Comparison of ENCODE assay signal across 17 cellular contexts in the genomic region with DNA sequence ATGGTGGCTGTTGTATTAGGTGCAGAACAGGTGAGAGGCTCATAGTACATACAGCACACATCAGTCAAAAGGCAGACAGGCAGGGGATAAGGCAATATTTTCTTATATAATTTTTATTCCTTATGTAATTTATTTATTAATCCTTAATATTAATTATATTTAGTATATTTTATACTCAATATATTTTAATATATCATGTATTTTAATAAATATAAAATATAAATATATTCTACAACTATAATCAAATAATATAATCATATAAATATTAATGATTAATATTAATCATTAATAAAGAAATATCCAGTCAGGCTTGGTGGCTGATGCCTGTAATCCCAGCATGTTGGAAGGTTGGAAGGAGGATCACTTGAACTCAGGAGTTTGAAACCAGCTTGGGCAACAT. TPM values are rescaled to one million over a fixed set of nuclear protein-coding genes. Genes with fewer than 3 reads are reported as not detected.
A peak's percentile ranks its signal among the peaks of the same experiment; 100 is the strongest.
DNase-seq lines count a peak whose midpoint lies in the region; ATAC-seq, FAIRE-seq and TF ChIP-seq lines count a peak whose summit lies in the region.
"Had no signal": no experiment of that assay in that cellular context is flagged by ENCODE, and none has a peak within 500 bp of the region (broad histone marks: within the 10 kb centered on the region; RNA-seq: fewer than 3 reads in every experiment).

No MANE protein-coding gene starts in this region.

- no peak for FAIRE-seq in H1 (lab: Jason Lieb, UNC)
- FAIRE-seq: A549, HTR-8/SVneo had no signal

- TF ChIP-seq EP300 in H1 (IDR thresholded peaks at IDR 0.05; ENCODE audit: borderline replicate concordance in 1 of 2, low read depth in 2 of 2, low read length in 2 of 2) = no peak

- H2BK20ac ChIP-seq in H1 (ENCODE audit: low read length) = no peak overlapping the region

- H2BK120ac ChIP-seq in H1 (replicated peaks; ENCODE audit: low read depth, low read length) = no peak overlapping the region

- no peaks in the 10 kb centered on the region for H3K79me1 ChIP-seq in H1 (ENCODE audit: low read depth, low read length)

- H3K56ac ChIP-seq in H1 (replicated peaks; ENCODE audit: insufficient read length, low read depth, low read length) = no peak overlapping the region

- H3K9ac ChIP-seq in H1 (replicated peaks in 1 of 4; ENCODE audit: extremely low read depth in 1 of 4, low read depth in 3 of 4, low read length in 3 of 4) (no peak overlapping the region), neural progenitor cell (no peak overlapping the region)

- H2AFZ ChIP-seq in OCI-LY7 (ENCODE audit: low read length) = peak overlapping the region; percentile 93; the same call in 1 of the 2 replicates
- no peak overlapping the region for H2AFZ ChIP-seq in H1 (ENCODE audit: low read length)
- peak overlapping the region; percentile 90 for H2AFZ ChIP-seq in neural progenitor cell (replicated peaks)

- no peak overlapping the region for H3K27ac ChIP-seq in OCI-LY7 (ENCODE audit: low read depth, low read length, poor library complexity, severe bottlenecking)
- H3K27ac ChIP-seq in H1 (ENCODE audit: low read depth, low read length) = no peak overlapping the region
- no peak overlapping the region for H3K27ac ChIP-seq in neural progenitor cell
- H3K27ac ChIP-seq: A549, C4-2B had no signal

- no peak overlapping the region for H2BK5ac ChIP-seq in H1 (ENCODE audit: low read depth, low read length)

- no peak overlapping the region for H3K4me3 Mint-ChIP-seq in neural progenitor cell
- H3K4me3 Mint-ChIP-seq in stimulated activated naive CD8-positive, alpha-beta T cell treated with anti-CD3 and anti-CD28 coated beads, Interleukin-15, amount 100 ng/mL, for 72 hours = no peak overlapping the region
- H3K4me3 Mint-ChIP-seq: CD4-positive, alpha-beta memory T cell; H9 had no signal

- H3F3A ChIP-seq in neural progenitor cell (ENCODE audit: low read depth) = peaks cover 4% of the 10 kb centered on the region

- no peak overlapping the region for H2BK15ac ChIP-seq in H1 (ENCODE audit: low read length)

- TF ChIP-seq POLR2A in H1 (IDR thresholded peaks at IDR 0.05; ENCODE audit: control extremely low read depth in 1 of 2, low read depth in 2 of 2, low read length in 2 of 2) = no peak

- no peak overlapping the region for H4K8ac ChIP-seq in H1 (ENCODE audit: extremely low read depth, insufficient read depth, low read length)

- no peaks in the 10 kb centered on the region for H3K23me2 ChIP-seq in H1 (ENCODE audit: low read depth, low read length)

- H3K18ac ChIP-seq in H1 (ENCODE audit: extremely low read depth, low read length) = no peak overlapping the region

- no peak overlapping the region for H3K4ac ChIP-seq in H1 (replicated peaks; ENCODE audit: insufficient read length, low read depth, low read length)

- no peaks in the 10 kb centered on the region for H3K79me2 ChIP-seq in OCI-LY7 (ENCODE audit: insufficient read depth, low read depth, low read length)
- no peaks in the 10 kb centered on the region for H3K79me2 ChIP-seq in H1 (ENCODE audit: control insufficient read depth in 1 of 2, insufficient read depth in 2 of 2, low read length in 2 of 2)
- no peaks in the 10 kb centered on the region for H3K79me2 ChIP-seq in neural progenitor cell (ENCODE audit: low read depth)

- no peak overlapping the region for H3K14ac ChIP-seq in H1 (ENCODE audit: insufficient read length)

- H3K4me2 ChIP-seq in OCI-LY7 (ENCODE audit: low read length) (no peak overlapping the region), H1 (ENCODE audit: insufficient read depth in 1 of 2, low read depth in 2 of 2, low read length in 2 of 2) (no peak overlapping the region), neural progenitor cell (no peak overlapping the region)
- H3K4me2 ChIP-seq: A549 had no signal

- no peaks in the 10 kb centered on the region for H3K9me3 ChIP-seq in OCI-LY7 (ENCODE audit: low read length)
- no peaks in the 10 kb centered on the region for H3K9me3 ChIP-seq in H1 (ENCODE audit: insufficient read depth in 2 of 2, low read depth in 1 of 2, low read length in 1 of 2)
- no peaks in the 10 kb centered on the region for H3K9me3 ChIP-seq in neural progenitor cell (ENCODE audit: low read depth)
- H3K9me3 ChIP-seq: A549 had no signal

- H3K4me3 ChIP-seq in OCI-LY7 (ENCODE audit: low read depth, low read length, poor library complexity, severe bottlenecking) = no peak overlapping the region
- H3K4me3 ChIP-seq in H1 (ENCODE audit: extremely low read depth in 1 of 4, insufficient read depth in 2 of 4, low read depth in 3 of 4, low read length in 4 of 4) = no peak overlapping the region
- no peak overlapping the region for H3K4me3 ChIP-seq in neural progenitor cell
- H3K4me3 ChIP-seq: A549 had no signal

- CTCF ChIA-PET in OCI-LY7 (lab: Charles Lee; ENCODE audit: unreplicated experiment) (no interaction called here), H1 (lab: Charles Lee; ENCODE audit: partially characterized antibody) (interaction anchor here (2.0 kb wide), 1 partner anchor 129 kb away, joined by 6 read pairs; no protein-coding TSS in a partner anchor)

- H3K4me1 Mint-ChIP-seq in neural progenitor cell = peaks cover 4% of the 10 kb centered on the region
- no peaks in the 10 kb centered on the region for H3K4me1 Mint-ChIP-seq in stimulated activated naive CD8-positive, alpha-beta T cell treated with anti-CD3 and anti-CD28 coated beads, Interleukin-15, amount 100 ng/mL, for 72 hours
- H3K4me1 Mint-ChIP-seq: CD4-positive, alpha-beta memory T cell had no signal

- no peak overlapping the region for H3K23ac ChIP-seq in H1 (ENCODE audit: insufficient read length)

- no peaks in the 10 kb centered on the region for H3K9me3 Mint-ChIP-seq in neural progenitor cell
- H3K9me3 Mint-ChIP-seq in stimulated activated naive CD8-positive, alpha-beta T cell treated with anti-CD3 and anti-CD28 coated beads, Interleukin-15, amount 100 ng/mL, for 72 hours = no peaks in the 10 kb centered on the region
- H3K9me3 Mint-ChIP-seq: CD4-positive, alpha-beta memory T cell; H9 had no signal

- H3K27ac Mint-ChIP-seq in neural progenitor cell = no peak overlapping the region
- H3K27ac Mint-ChIP-seq in stimulated activated naive CD8-positive, alpha-beta T cell treated with anti-CD3 and anti-CD28 coated beads, Interleukin-15, amount 100 ng/mL, for 72 hours = no peak overlapping the region
- H3K27ac Mint-ChIP-seq: CD4-positive, alpha-beta memory T cell; H9 had no signal

- POLR2A ChIA-PET in OCI-LY7 (lab: Charles Lee) = no interaction called here
- POLR2A ChIA-PET in H1 (lab: Charles Lee; ENCODE audit: partially characterized antibody) = interaction anchor here (0.7 kb wide), 1 partner anchor 10 kb away, joined by 3 read pairs; no protein-coding TSS in a partner anchor

- H3K4me1 ChIP-seq in OCI-LY7 (ENCODE audit: insufficient read depth, low read length, poor library complexity, severe bottlenecking) = peaks cover 45% of the 10 kb centered on the region
- H3K4me1 ChIP-seq in H1 (replicated peaks in 1 of 4; ENCODE audit: control insufficient read depth in 3 of 4, insufficient read depth in 4 of 4, low read length in 3 of 4) = peaks cover 0 to 4% (median 2%) of the 10 kb centered on the region in 4 experiments; a peak in 4 of 7 replicates
- peaks cover 7% of the 10 kb centered on the region for H3K4me1 ChIP-seq in neural progenitor cell
- H3K4me1 ChIP-seq: A549 had no signal

- peaks cover 0 to 4% (median 0%) of the 10 kb centered on the region in 4 experiments; a peak in 1 of 7 replicates for H3K27me3 ChIP-seq in H1 (replicated peaks in 1 of 4; ENCODE audit: control insufficient read depth in 3 of 4, extremely low read depth in 1 of 4, insufficient read depth in 3 of 4, low read length in 3 of 4)
- H3K27me3 ChIP-seq in neural progenitor cell = no peaks in the 10 kb centered on the region

- H4K20me1 ChIP-seq in OCI-LY7 (ENCODE audit: insufficient read depth, low read length) (no peaks in the 10 kb centered on the region), H1 (replicated peaks in 1 of 2; ENCODE audit: control insufficient read depth in 1 of 2, insufficient read depth in 2 of 2, low read length in 2 of 2) (no peaks in the 10 kb centered on the region), neural progenitor cell (ENCODE audit: low read depth) (no peaks in the 10 kb centered on the region)

- TF ChIP-seq CTCF in OCI-LY7 (conservative IDR thresholded peaks at IDR 0.05; ENCODE audit: low read length) = no peak
- TF ChIP-seq CTCF in H1 (IDR thresholded peaks at IDR 0.05; ENCODE audit: control extremely low read depth in 1 of 3, insufficient read depth in 1 of 3, low read depth in 1 of 3, low read length in 3 of 3) = no peak
- no peak for TF ChIP-seq CTCF in neural progenitor cell (IDR thresholded peaks at IDR 0.05)

- no peak for ATAC-seq in GM19324 (IDR thresholded peaks at IDR 0.05; ENCODE audit: low FRiP score, unreplicated experiment)
- no peak for ATAC-seq in stimulated activated naive CD8-positive, alpha-beta T cell treated with anti-CD3 and anti-CD28 coated beads, Interleukin-15, amount 100 ng/mL, for 72 hours
- ATAC-seq: A549 had no signal

- H2AK5ac ChIP-seq in H1 (ENCODE audit: low read depth, low read length) = no peak overlapping the region

- no TSS peak for BruUV-seq in OCI-LY7 (replicated peaks; lab: Mats Ljungman, UMichigan)

- H3K27me3 Mint-ChIP-seq in neural progenitor cell (ENCODE audit: insufficient read depth, low read depth) = peaks cover 18% of the 10 kb centered on the region
- H3K27me3 Mint-ChIP-seq in stimulated activated naive CD8-positive, alpha-beta T cell treated with anti-CD3 and anti-CD28 coated beads, Interleukin-15, amount 100 ng/mL, for 72 hours = peaks cover 9% of the 10 kb centered on the region

- intact Hi-C loops in OCI-LY7 (cut with micrococcal nuclease; ENCODE audit: unreplicated experiment) = no loop called here

- H3K9me2 ChIP-seq in OCI-LY7 (ENCODE audit: insufficient read depth, low read length) = no peaks in the 10 kb centered on the region

- H4K91ac ChIP-seq in H1 (replicated peaks; ENCODE audit: insufficient read length, low read length) = no peak overlapping the region

- TF ChIP-seq RAD21 in H1 (IDR thresholded peaks at IDR 0.05 in 1 of 2, conservative IDR thresholded peaks at IDR 0.05 in 1 of 2; ENCODE audit: low read depth in 2 of 2, low read length in 2 of 2) = no peak

- H3K36me3 ChIP-seq in OCI-LY7 (ENCODE audit: insufficient read depth, low read length) (no peaks in the 10 kb centered on the region), H1 (ENCODE audit: control insufficient read depth in 2 of 4, insufficient read depth in 4 of 4, low read length in 3 of 4) (no peaks in the 10 kb centered on the region), neural progenitor cell (no peaks in the 10 kb centered on the region)

- H4K5ac ChIP-seq in H1 (ENCODE audit: insufficient read length, low read depth, low read length) = no peak overlapping the region

- peak overlapping the region; percentile 50; the same call in 1 of the 2 replicates for H2BK12ac ChIP-seq in H1 (ENCODE audit: low read depth, low read length)

- H3K36me3 Mint-ChIP-seq in neural progenitor cell = no peaks in the 10 kb centered on the region
- H3K36me3 Mint-ChIP-seq: CD4-positive, alpha-beta memory T cell had no signal

- no peak for DNase-seq in OCI-LY7 (ENCODE audit: low spot score)
- no peak for DNase-seq in H1 (ENCODE audit: low read depth in 1 of 2, low spot score in 2 of 2)
- no peak for DNase-seq in neural progenitor cell (ENCODE audit: low spot score)
- no peak for DNase-seq in NCI-H1048 (lab: John Stamatoyannopoulos, UW)
- DNase-seq in stimulated activated naive CD8-positive, alpha-beta T cell treated with anti-CD3 and anti-CD28 coated beads, Interleukin-15, amount 100 ng/mL, for 72 hours = no peak
- DNase-seq: AML-193; CD4-positive, alpha-beta memory T cell; DMS153; DMS79; GF-D8; GOT3; H9; IMR-90 had no signal

RNA-seq across cellular contexts. Expression of a gene that starts 17.7 kb away (rescaled TPM):
- total RNA-seq in OCI-LY7 (2014; rRNA removed; shearing (Covaris generic)) = 30.3 and 35.3 TPM in 2 replicates
- total RNA-seq in OCI-LY7 (2022) (51.7 and 54.1 TPM in 2 replicates), neural progenitor cell (ENCODE audit: low replicate concordance) (23.4 and 32.3 TPM in 2 replicates)
- total RNA-seq in H1 (2021; fragmentation: NEBNext Ultra II Directional; extraction: Animal tissue kit (Norgen Biotek cat#: 25700)) = 28.2 and 29.4 TPM in 2 replicates
- polyA plus RNA-seq in H1 (2011; rRNA removed) = 4.1 and 8.4 TPM in 2 replicates
- 13.3 TPM for polyA plus RNA-seq in H1 (2011; cell fraction: cytosol; rRNA removed)
- polyA plus RNA-seq in H1 (2011; cell fraction: nucleus; rRNA removed) = 3.3 TPM
- polyA plus RNA-seq in H1 (2012, experiment 1 of 2) = 13.0 to 20.7 TPM (median 14.7 TPM) in 4 replicates
- polyA plus RNA-seq in H1 (2012, experiment 2 of 2) = 8.4 TPM
- polyA plus RNA-seq in H1 (2013, experiment 1 of 2) = 14.7 TPM
- polyA plus RNA-seq in H1 (2013, experiment 2 of 2) = 14.5 TPM
- 14.5 and 17.4 TPM in 2 replicates for polyA minus RNA-seq in H1 (2011; rRNA and poly(A)+ RNA removed)
- 22.2 TPM for polyA minus RNA-seq in H1 (2011; cell fraction: cytosol; rRNA and poly(A)+ RNA removed)
- 9.6 TPM for polyA minus RNA-seq in H1 (2011; cell fraction: nucleus; rRNA and poly(A)+ RNA removed)

RNA-seq across cellular contexts. Expression of a gene that starts 19.3 kb away (rescaled TPM):
- 0.28 and 0.82 TPM in 2 replicates for total RNA-seq in OCI-LY7 (2014; rRNA removed; shearing (Covaris generic))
- total RNA-seq in OCI-LY7 (2022) (2.2 and 2.7 TPM in 2 replicates), neural progenitor cell (ENCODE audit: low replicate concordance) (0.31 TPM in 1 of 2 replicates, not detected in the other)
- 1.5 and 2.7 TPM in 2 replicates for total RNA-seq in H1 (2021; fragmentation: NEBNext Ultra II Directional; extraction: Animal tissue kit (Norgen Biotek cat#: 25700))
- polyA plus RNA-seq in H1 (2011; rRNA removed) = 1.1 and 1.8 TPM in 2 replicates
- 0.92 TPM for polyA plus RNA-seq in H1 (2011; cell fraction: cytosol; rRNA removed)
- 0.51 TPM for polyA plus RNA-seq in H1 (2011; cell fraction: nucleus; rRNA removed)
- polyA plus RNA-seq in H1 (2012, experiment 1 of 2) = 0.74 to 2.0 TPM (median 1.5 TPM) in 4 replicates
- polyA plus RNA-seq in H1 (2012, experiment 2 of 2) = 2.5 TPM
- polyA plus RNA-seq in H1 (2013, experiment 1 of 2) = 1.9 TPM
- polyA plus RNA-seq in H1 (2013, experiment 2 of 2) = 1.7 TPM
- polyA minus RNA-seq in H1 (2011; rRNA and poly(A)+ RNA removed) = 0.59 and 0.73 TPM in 2 replicates
- not detected for polyA minus RNA-seq in H1 (2011; cell fraction: cytosol; rRNA and poly(A)+ RNA removed)
- 0.40 TPM for polyA minus RNA-seq in H1 (2011; cell fraction: nucleus; rRNA and poly(A)+ RNA removed)
- total RNA-seq: CD4-positive, alpha-beta memory T cell; IMR-90 had no signal
- polyA plus RNA-seq: CD4-positive, alpha-beta memory T cell; IMR-90 had no signal
